ENCODE assay signal across 31 cellular contexts in the genomic region with DNA sequence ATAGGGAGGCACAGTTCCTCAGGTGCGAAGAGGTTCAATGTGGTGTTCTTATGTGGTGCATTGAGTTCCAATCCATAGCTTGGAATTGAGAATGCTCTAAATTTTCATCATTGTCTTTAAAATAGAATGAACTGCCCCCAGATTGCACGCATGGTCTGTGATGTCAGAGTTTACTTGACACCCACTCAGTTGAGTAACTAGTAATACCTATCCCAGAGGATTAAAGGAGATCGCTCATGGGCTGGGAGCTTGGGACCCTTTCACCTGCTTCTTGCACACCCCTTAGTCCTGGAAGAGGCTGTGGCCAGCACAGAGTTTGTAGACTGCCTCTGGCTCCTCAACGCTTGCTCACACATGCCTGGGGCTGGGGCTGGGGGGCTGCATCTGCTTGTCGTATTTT.
"Had no signal": no experiment of that assay in that cellular context is flagged by ENCODE, and none has a peak within 500 bp of the region (broad histone marks: within the 10 kb centered on the region; RNA-seq: fewer than 3 reads in every experiment).

No MANE protein-coding gene starts in this region.

- DNase-seq: activated CD4-positive, alpha-beta T cell treated with anti-CD3 and anti-CD28 coated beads, Interleukin-2, amount 10 ng/mL, durations not matched to agents 7 days and 5 days; activated CD4-positive, alpha-beta T cell treated with anti-CD3 and anti-CD28 coated beads, Interleukin-2, amount 50 U/mL, for 48 hours; activated CD8-positive, alpha-beta T cell treated with anti-CD3 and anti-CD28 coated beads, Interleukin-2, amount 10 ng/mL, durations not matched to agents 7 days and 5 days; activated effector memory CD4-positive, alpha-beta T cell treated with Interleukin-2 at 50 U/mL for 16 hours; activated naive CD4-positive, alpha-beta T cell treated with anti-CD3 and anti-CD28 coated beads, Interleukin-2, amount 10 ng/mL, durations not matched to agents 7 days and 5 days; activated naive CD8-positive, alpha-beta T cell treated with anti-CD3 and anti-CD28 coated beads, Interleukin-2, amount 50 U/mL, for 24 hours; activated T-cell treated with anti-CD3 and anti-CD28 coated beads, Interleukin-2, amount 50 U/mL, for 4 hours; anterior cingulate cortex; caudate nucleus; cerebellar nuclear complex; NCI-H1092 treated with DMSO at 0.1 percent for 48 hours; NCI-H1417; NCI-H146; NCI-H187; NCI-H2029 treated with DMSO at 0.1 percent for 48 hours; NCI-H2107; NCI-H2171; NCI-H510A; NCI-H526; NCI-H748 treated with DMSO at 0.1 percent for 48 hours; NK-92 treated with Interleukin-12 subunit alpha and Interleukin-12 subunit beta, amount 100 ng/mL, for 24 hours; PC-3; SIG-M5; T1000 had no signal

- H3K27ac Mint-ChIP-seq: activated CD4-positive, alpha-beta T cell treated with anti-CD3 and anti-CD28 coated beads, Interleukin-2, amount 10 ng/mL, durations not matched to agents 7 days and 5 days; activated CD8-positive, alpha-beta T cell treated with anti-CD3 and anti-CD28 coated beads, Interleukin-2, amount 10 ng/mL, durations not matched to agents 7 days and 5 days; activated naive CD4-positive, alpha-beta T cell treated with anti-CD3 and anti-CD28 coated beads, Interleukin-2, amount 10 ng/mL, durations not matched to agents 7 days and 5 days; activated naive CD8-positive, alpha-beta T cell; activated naive CD8-positive, alpha-beta T cell treated with anti-CD3 and anti-CD28 coated beads, Interleukin-2, amount 50 U/mL, for 24 hours; activated T-helper 1 cell treated with anti-CD3 and anti-CD28 coated beads, Interleukin-12 subunit alpha, Interleukin-12 subunit beta, Interleukin-2, Interleukin-4 antibody, amounts not matched to agents 30 ng/mL and 10 ng/mL and 1 ng/mL, durations not matched to agents 14 hours and 24 hours and 36 hours had no signal

- H3K27ac ChIP-seq: RWPE1 had no signal

- H3K27me3 Mint-ChIP-seq: activated CD4-positive, alpha-beta T cell treated with anti-CD3 and anti-CD28 coated beads, Interleukin-2, amount 10 ng/mL, durations not matched to agents 7 days and 5 days; activated naive CD4-positive, alpha-beta T cell treated with anti-CD3 and anti-CD28 coated beads, Interleukin-2, amount 10 ng/mL, durations not matched to agents 7 days and 5 days; activated naive CD8-positive, alpha-beta T cell; activated naive CD8-positive, alpha-beta T cell treated with anti-CD3 and anti-CD28 coated beads, Interleukin-2, amount 50 U/mL, for 24 hours; brain had no signal

- FAIRE-seq: RCC 7860, TTC549 had no signal

- H3K9me3 Mint-ChIP-seq: activated CD4-positive, alpha-beta T cell treated with anti-CD3 and anti-CD28 coated beads, Interleukin-2, amount 10 ng/mL, durations not matched to agents 7 days and 5 days; activated naive CD8-positive, alpha-beta T cell treated with anti-CD3 and anti-CD28 coated beads, Interleukin-2, amount 50 U/mL, for 24 hours; activated T-helper 1 cell treated with anti-CD3 and anti-CD28 coated beads, Interleukin-12 subunit alpha, Interleukin-12 subunit beta, Interleukin-2, Interleukin-4 antibody, amounts not matched to agents 30 ng/mL and 10 ng/mL and 1 ng/mL, durations not matched to agents 14 hours and 24 hours and 36 hours; brain had no signal

- H3K36me3 Mint-ChIP-seq: activated naive CD4-positive, alpha-beta T cell treated with anti-CD3 and anti-CD28 coated beads, Interleukin-2, amount 10 ng/mL, durations not matched to agents 7 days and 5 days had no signal

- H3K4me3 Mint-ChIP-seq: activated CD4-positive, alpha-beta T cell treated with anti-CD3 and anti-CD28 coated beads, Interleukin-2, amount 10 ng/mL, durations not matched to agents 7 days and 5 days; activated CD8-positive, alpha-beta T cell treated with anti-CD3 and anti-CD28 coated beads, Interleukin-2, amount 10 ng/mL, durations not matched to agents 7 days and 5 days; activated naive CD4-positive, alpha-beta T cell treated with anti-CD3 and anti-CD28 coated beads, Interleukin-2, amount 10 ng/mL, durations not matched to agents 7 days and 5 days; activated naive CD8-positive, alpha-beta T cell; activated naive CD8-positive, alpha-beta T cell treated with anti-CD3 and anti-CD28 coated beads, Interleukin-2, amount 50 U/mL, for 24 hours; activated T-cell treated with anti-CD3 and anti-CD28 coated beads, Interleukin-2, amount 50 U/mL, for 4 hours; activated T-helper 1 cell treated with anti-CD3 and anti-CD28 coated beads, Interleukin-12 subunit alpha, Interleukin-12 subunit beta, Interleukin-2, Interleukin-4 antibody, amounts not matched to agents 30 ng/mL and 10 ng/mL and 1 ng/mL, durations not matched to agents 14 hours and 24 hours and 36 hours; brain had no signal

- H3K4me1 Mint-ChIP-seq: activated naive CD8-positive, alpha-beta T cell treated with anti-CD3 and anti-CD28 coated beads, Interleukin-2, amount 50 U/mL, for 24 hours; brain had no signal

- ATAC-seq: activated CD8-positive, alpha-beta T cell treated with anti-CD3 and anti-CD28 coated beads, Interleukin-2, amount 10 ng/mL, durations not matched to agents 7 days and 5 days; activated naive CD8-positive, alpha-beta T cell treated with anti-CD3 and anti-CD28 coated beads, Interleukin-2, amount 50 U/mL, for 24 hours; activated T-cell treated with anti-CD3 and anti-CD28 coated beads, Interleukin-2, amount 50 U/mL, for 4 hours; PC-3; Right ventricle myocardium inferior had no signal
